ENCODE assay signal across 9 cellular contexts in the genomic region with DNA sequence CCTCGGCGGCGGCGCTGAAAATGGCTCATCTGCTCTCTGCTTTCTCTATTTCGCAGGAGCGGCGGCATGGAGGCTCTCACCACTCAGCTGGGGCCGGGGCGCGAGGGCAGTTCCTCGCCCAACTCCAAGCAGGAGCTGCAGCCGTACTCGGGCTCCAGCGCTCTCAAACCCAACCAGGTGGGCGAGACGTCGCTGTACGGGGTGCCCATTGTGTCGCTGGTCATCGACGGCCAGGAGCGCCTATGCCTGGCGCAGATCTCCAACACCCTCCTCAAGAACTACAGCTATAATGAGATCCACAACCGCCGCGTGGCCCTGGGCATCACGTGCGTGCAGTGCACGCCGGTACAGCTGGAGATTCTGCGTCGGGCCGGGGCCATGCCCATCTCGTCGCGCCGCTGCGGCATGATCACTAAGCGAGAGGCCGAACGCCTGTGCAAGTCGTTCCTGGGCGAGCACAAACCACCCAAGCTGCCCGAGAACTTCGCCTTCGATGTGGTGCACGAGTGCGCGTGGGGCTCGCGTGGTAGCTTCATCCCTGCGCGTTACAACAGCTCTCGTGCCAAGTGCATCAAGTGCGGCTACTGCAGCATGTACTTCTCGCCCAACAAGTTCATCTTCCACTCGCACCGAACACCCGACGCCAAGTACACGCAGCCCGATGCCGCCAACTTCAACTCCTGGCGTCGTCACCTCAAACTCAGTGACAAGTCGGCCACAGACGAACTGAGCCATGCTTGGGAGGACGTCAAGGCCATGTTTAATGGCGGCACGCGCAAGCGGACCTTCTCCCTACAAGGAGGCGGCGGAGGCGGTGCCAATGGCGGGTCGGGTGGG. TPM values are rescaled to one million over a fixed set of nuclear protein-coding genes. Genes with fewer than 3 reads are reported as not detected.
A peak's percentile ranks its signal among the peaks of the same experiment; 100 is the strongest.
DNase-seq lines count a peak whose midpoint lies in the region; ATAC-seq and TF ChIP-seq lines count a peak whose summit lies in the region.
"Had no signal": no experiment of that assay in that cellular context is flagged by ENCODE, and none has a peak within 500 bp of the region (broad histone marks: within the 10 kb centered on the region; RNA-seq: fewer than 3 reads in every experiment).

No MANE protein-coding gene starts in this region.

- H2AFZ ChIP-seq in smooth muscle cell (ENCODE audit: low read depth), result no peak overlapping the region

- peak overlapping the region; percentile 73 for H3K4me2 ChIP-seq in smooth muscle cell

- H3K27ac ChIP-seq in smooth muscle cell (ENCODE audit: low read depth), result no peak overlapping the region

- H3K4me3 Mint-ChIP-seq in activated CD4-positive, alpha-beta T cell treated with anti-CD3 and anti-CD28 coated beads, Interleukin-2, amount 10 ng/mL, durations not matched to agents 7 days and 5 days, result peak overlapping the region; percentile 56
- H3K4me3 Mint-ChIP-seq in activated B cell treated with CpG ODN at 0.5 μM for 24 hours, result peak overlapping the region; percentile 53

- H3K4me3 ChIP-seq in iPS-11a (ENCODE audit: low read depth, low read length) (peak overlapping the region; percentile 8), smooth muscle cell (no peak overlapping the region)
- H3K4me3 ChIP-seq: mucosa of descending colon had no signal

- H3K36me3 Mint-ChIP-seq in activated CD4-positive, alpha-beta T cell treated with anti-CD3 and anti-CD28 coated beads, Interleukin-2, amount 10 ng/mL, durations not matched to agents 7 days and 5 days (ENCODE audit: low read depth), result peaks cover 12% of the 10 kb centered on the region
- H3K36me3 Mint-ChIP-seq in activated B cell treated with CpG ODN at 0.5 μM for 24 hours (ENCODE audit: low read depth), result peaks cover 2% of the 10 kb centered on the region

- POLR2A ChIA-PET in activated CD4-positive, alpha-beta T cell treated with anti-CD3 and anti-CD28 coated beads, Interleukin-2, amount 10 ng/mL, durations not matched to agents 7 days and 5 days (lab: Charles Lee), result interaction anchor here (0.6 kb wide), 1 partner anchor 233 kb away, joined by 4 read pairs; no protein-coding TSS in a partner anchor
- POLR2A ChIA-PET in activated B cell treated with CpG ODN at 0.5 μM for 24 hours (lab: Charles Lee), result no interaction called here

- no peaks in the 10 kb centered on the region for H3K79me2 ChIP-seq in smooth muscle cell (ENCODE audit: low read depth)

- no peaks in the 10 kb centered on the region for H4K20me1 ChIP-seq in smooth muscle cell (ENCODE audit: low read depth)

- H3K9ac ChIP-seq in smooth muscle cell (ENCODE audit: low read depth), result no peak overlapping the region

- CTCF ChIA-PET in activated CD4-positive, alpha-beta T cell treated with anti-CD3 and anti-CD28 coated beads, Interleukin-2, amount 10 ng/mL, durations not matched to agents 7 days and 5 days (lab: Charles Lee), result interaction anchor here (0.5 to 1.1 kb wide), 3 partner anchors 288 to 488 kb away, joined by 3 read pairs; no protein-coding TSS in a partner anchor
- CTCF ChIA-PET in activated B cell treated with CpG ODN at 0.5 μM for 24 hours (lab: Charles Lee), result interaction anchor here (1.1 to 2.9 kb wide), 3 partner anchors 9 to 302 kb away, joined by 3 to 19 read pairs (median 14); no protein-coding TSS in a partner anchor

- 10% methylated on average over 76 of the region's 77 CpGs for WGBS in smooth muscle cell (ENCODE audit: low lambda C conversion rate)

- H3K9me3 Mint-ChIP-seq in activated CD4-positive, alpha-beta T cell treated with anti-CD3 and anti-CD28 coated beads, Interleukin-2, amount 10 ng/mL, durations not matched to agents 7 days and 5 days, result no peaks in the 10 kb centered on the region
- H3K9me3 Mint-ChIP-seq in activated B cell treated with CpG ODN at 0.5 μM for 24 hours, result no peaks in the 10 kb centered on the region

- peaks cover 73% of the 10 kb centered on the region for H3K27me3 Mint-ChIP-seq in activated CD4-positive, alpha-beta T cell treated with anti-CD3 and anti-CD28 coated beads, Interleukin-2, amount 10 ng/mL, durations not matched to agents 7 days and 5 days
- H3K27me3 Mint-ChIP-seq in activated B cell treated with CpG ODN at 0.5 μM for 24 hours, result peaks cover 55% of the 10 kb centered on the region

- H3K27ac Mint-ChIP-seq in activated CD4-positive, alpha-beta T cell treated with anti-CD3 and anti-CD28 coated beads, Interleukin-2, amount 10 ng/mL, durations not matched to agents 7 days and 5 days, result peak overlapping the region; percentile 74
- peak overlapping the region; percentile 51 for H3K27ac Mint-ChIP-seq in activated B cell treated with CpG ODN at 0.5 μM for 24 hours

- no peaks in the 10 kb centered on the region for H3F3A ChIP-seq in smooth muscle cell (ENCODE audit: low read depth)

- H3K4me1 ChIP-seq in smooth muscle cell (ENCODE audit: low read depth), result peaks cover 19% of the 10 kb centered on the region

- H3K36me3 ChIP-seq in smooth muscle cell (ENCODE audit: low read depth), result no peaks in the 10 kb centered on the region

- ATAC-seq in activated B cell treated with CpG ODN at 0.5 μM for 24 hours (ENCODE audit: low read depth), result no peak
- ATAC-seq in GM21423 (IDR thresholded peaks at IDR 0.05; ENCODE audit: unreplicated experiment), result no peak
- ATAC-seq: mucosa of descending colon had no signal

- no peaks in the 10 kb centered on the region for H3K9me3 ChIP-seq in smooth muscle cell (replicated peaks; ENCODE audit: low read depth)
- H3K9me3 ChIP-seq: mucosa of descending colon had no signal

- H3K4me1 Mint-ChIP-seq in activated CD4-positive, alpha-beta T cell treated with anti-CD3 and anti-CD28 coated beads, Interleukin-2, amount 10 ng/mL, durations not matched to agents 7 days and 5 days, result peaks cover 40% of the 10 kb centered on the region
- peaks cover 57% of the 10 kb centered on the region for H3K4me1 Mint-ChIP-seq in activated B cell treated with CpG ODN at 0.5 μM for 24 hours

- H3K27me3 ChIP-seq in smooth muscle cell (ENCODE audit: low read depth), result peaks cover 100% of the 10 kb centered on the region

- intact Hi-C loops in activated B cell treated with CpG ODN at 0.5 μM for 24 hours (cut with micrococcal nuclease), result no loop called here

- DNase-seq in activated CD4-positive, alpha-beta T cell treated with anti-CD3 and anti-CD28 coated beads, Interleukin-2, amount 10 ng/mL, durations not matched to agents 7 days and 5 days, result no peak
- DNase-seq in activated CD4-positive, alpha-beta T cell treated with anti-CD3 and anti-CD28 coated beads, Interleukin-2, amount 50 U/mL, for 1 hour, result no peak
- DNase-seq in activated B cell treated with CpG ODN at 0.5 μM for 24 hours, result no peak
- no peak for DNase-seq in smooth muscle cell (lab: John Stamatoyannopoulos, UW; ENCODE audit: unreplicated experiment)
- DNase-seq in C1 segment of cervical spinal cord (lab: John Stamatoyannopoulos, UW), result no peak
- no peak for DNase-seq in NCI-H187 treated with DMSO at 0.1 percent for 48 hours (lab: John Stamatoyannopoulos, UW)
- DNase-seq: mucosa of descending colon had no signal

- TF ChIP-seq CTCF in activated B cell treated with CpG ODN at 0.5 μM for 24 hours (IDR thresholded peaks at IDR 0.05), result no peak
- no peak for TF ChIP-seq CTCF in smooth muscle cell (IDR thresholded peaks at IDR 0.05; ENCODE audit: borderline replicate concordance, insufficient read depth, poor library complexity, severe bottlenecking)

RNA-seq across cellular contexts. Expression of gene SKOR1, which starts 0.8 kb away (rescaled TPM):
- under 1 TPM; 0.29 to 0.30 TPM for total RNA-seq in activated CD4-positive, alpha-beta T cell treated with anti-CD3 and anti-CD28 coated beads, Interleukin-2, amount 10 ng/mL, durations not matched to agents 7 days and 5 days
- total RNA-seq in activated B cell treated with CpG ODN at 0.5 μM for 24 hours (0.53 and 0.64 TPM in 2 replicates), smooth muscle cell (0.04 TPM in 1 of 2 replicates, not detected in the other)
- polyA plus RNA-seq in smooth muscle cell, result 0.21 and 0.27 TPM in 2 replicates

RNA-seq across cellular contexts. Expression of gene RNU6-1, which starts 13.7 kb away (rescaled TPM):
- total RNA-seq in activated CD4-positive, alpha-beta T cell treated with anti-CD3 and anti-CD28 coated beads, Interleukin-2, amount 10 ng/mL, durations not matched to agents 7 days and 5 days, result not detected
- total RNA-seq in activated B cell treated with CpG ODN at 0.5 μM for 24 hours (not detected in 2 replicates), smooth muscle cell (not detected in 2 replicates)
- polyA plus RNA-seq in smooth muscle cell, result not detected in 2 replicates
- total RNA-seq: mucosa of descending colon had no signal
